22 cellular contexts compared by ENCODE assay signal in genomic region chr9:117929873-117930272, GRCh38.
A peak's percentile ranks its signal among the peaks of the same experiment; 100 is the strongest.
DNase-seq lines count a peak whose midpoint lies in the region; ATAC-seq and TF ChIP-seq lines count a peak whose summit lies in the region.
"Had no signal": no experiment of that assay in that cellular context is flagged by ENCODE, and none has a peak within 500 bp of the region (broad histone marks: within the 10 kb centered on the region; RNA-seq: fewer than 3 reads in every experiment).

No MANE protein-coding gene starts in this region.

- no peak overlapping the region for H3K27ac ChIP-seq in breast epithelium
- H3K27ac ChIP-seq: SJCRH30, spleen, vagina had no signal

- TF ChIP-seq POLR2A in breast epithelium (IDR thresholded peaks at IDR 0.05): no peak

- peaks cover 48% of the 10 kb centered on the region for H3K9me3 Mint-ChIP-seq in MCF 10A (ENCODE audit: unreplicated experiment)
- H3K9me3 Mint-ChIP-seq: activated naive CD4-positive, alpha-beta T cell treated with anti-CD3 and anti-CD28 coated beads, Interleukin-2, amount 10 ng/mL, durations not matched to agents 7 days and 5 days; activated T-cell treated with anti-CD3 and anti-CD28 coated beads, Interleukin-2, amount 50 U/mL, for 4 hours; mesothelial cell of epicardium; nephron progenitor cell had no signal

- POLR2A ChIA-PET in MCF 10A (lab: Yijun Ruan, JAX): no interaction called here

- H3K27me3 Mint-ChIP-seq in MCF 10A (ENCODE audit: insufficient read depth, unreplicated experiment): no peaks in the 10 kb centered on the region
- H3K27me3 Mint-ChIP-seq: CD4-positive, CD25-positive, alpha-beta regulatory T cell had no signal

- no TSS peak for BruUV-seq in MCF 10A (replicated peaks; lab: Mats Ljungman, UMichigan)

- peak; percentile 6 for DNase-seq in MCF 10A (ENCODE audit: unreplicated experiment)
- no peak for DNase-seq in breast epithelium (ENCODE audit: low spot score in 2 of 2)
- peak; percentile 25 for DNase-seq in NCI-H2029 (lab: John Stamatoyannopoulos, UW)
- peak; percentile 52 for DNase-seq in astrocyte of the hippocampus (ENCODE audit: low read depth, low spot score)
- DNase-seq in stimulated activated CD4-positive, alpha-beta T cell treated with anti-CD3 and anti-CD28 coated beads, Interleukin-15, amount 100 ng/mL, for 24 hours: no peak
- no peak for DNase-seq in NOMO-1 (lab: John Stamatoyannopoulos, UW; ENCODE audit: unreplicated experiment in 2 of 2)
- DNase-seq in SIG-M5 treated with dmso at 0.1 percent for 504 hours (lab: John Stamatoyannopoulos, UW; ENCODE audit: unreplicated experiment): no peak
- DNase-seq: activated naive CD4-positive, alpha-beta T cell treated with anti-CD3 and anti-CD28 coated beads, Interleukin-2, amount 10 ng/mL, durations not matched to agents 7 days and 5 days; activated T-cell treated with anti-CD3 and anti-CD28 coated beads, Interleukin-2, amount 50 U/mL, for 4 hours; CD4-positive, CD25-positive, alpha-beta regulatory T cell; GOT3; left cardiac atrium; NCI-H146; NCI-H226; nephron progenitor cell; SJCRH30; spleen had no signal

- H3K4me3 Mint-ChIP-seq in MCF 10A (ENCODE audit: unreplicated experiment): no peak overlapping the region
- H3K4me3 Mint-ChIP-seq: activated naive CD4-positive, alpha-beta T cell treated with anti-CD3 and anti-CD28 coated beads, Interleukin-2, amount 10 ng/mL, durations not matched to agents 7 days and 5 days; activated T-cell treated with anti-CD3 and anti-CD28 coated beads, Interleukin-2, amount 50 U/mL, for 4 hours; CD4-positive, CD25-positive, alpha-beta regulatory T cell; mesothelial cell of epicardium; nephron progenitor cell had no signal

- H3K36me3 ChIP-seq in breast epithelium: no peaks in the 10 kb centered on the region
- H3K36me3 ChIP-seq: SJCRH30, spleen, vagina had no signal

- no peaks in the 10 kb centered on the region for H3K27me3 ChIP-seq in breast epithelium
- H3K27me3 ChIP-seq: SJCRH30, spleen, vagina had no signal

- no peaks in the 10 kb centered on the region for H3K4me1 ChIP-seq in breast epithelium
- H3K4me1 ChIP-seq: SJCRH30, spleen had no signal

- H3K4me3 ChIP-seq in breast epithelium: no peak overlapping the region
- H3K4me3 ChIP-seq: SJCRH30, spleen, vagina had no signal

- H3K36me3 Mint-ChIP-seq in MCF 10A (ENCODE audit: insufficient read depth, unreplicated experiment): no peaks in the 10 kb centered on the region
- H3K36me3 Mint-ChIP-seq: activated naive CD4-positive, alpha-beta T cell treated with anti-CD3 and anti-CD28 coated beads, Interleukin-2, amount 10 ng/mL, durations not matched to agents 7 days and 5 days; CD4-positive, CD25-positive, alpha-beta regulatory T cell; mesothelial cell of epicardium had no signal

- CTCF ChIA-PET in MCF 10A (lab: Yijun Ruan, JAX): no interaction called here

- no peaks in the 10 kb centered on the region for H3K4me1 Mint-ChIP-seq in MCF 10A (ENCODE audit: insufficient read depth, unreplicated experiment)
- H3K4me1 Mint-ChIP-seq: activated naive CD4-positive, alpha-beta T cell treated with anti-CD3 and anti-CD28 coated beads, Interleukin-2, amount 10 ng/mL, durations not matched to agents 7 days and 5 days; CD4-positive, CD25-positive, alpha-beta regulatory T cell; mesothelial cell of epicardium; nephron progenitor cell had no signal

- H3K9me3 ChIP-seq in breast epithelium: no peaks in the 10 kb centered on the region
- H3K9me3 ChIP-seq: spleen, vagina had no signal

- ATAC-seq in GM18861 (IDR thresholded peaks at IDR 0.05; ENCODE audit: unreplicated experiment): no peak
- ATAC-seq: activated CD4-positive, CD25-positive, alpha-beta regulatory T cell treated with anti-CD3 and anti-CD28 coated beads, Interleukin-2, amount 50 U/mL, for 24 hours; activated T-cell treated with anti-CD3 and anti-CD28 coated beads, Interleukin-2, amount 50 U/mL, for 4 hours; esophagus mucosa had no signal

- intact Hi-C loops in MCF 10A (cut with micrococcal nuclease) (no loop called here), breast epithelium (cut with DNase I; ENCODE audit: low total_unique reads) (loop anchor here (10.0 kb wide), 1 partner anchor 1365 kb away; no protein-coding TSS in a partner anchor)

- no peak overlapping the region for H3K27ac Mint-ChIP-seq in MCF 10A (ENCODE audit: low read depth, unreplicated experiment)
- H3K27ac Mint-ChIP-seq: activated naive CD4-positive, alpha-beta T cell treated with anti-CD3 and anti-CD28 coated beads, Interleukin-2, amount 10 ng/mL, durations not matched to agents 7 days and 5 days; CD4-positive, CD25-positive, alpha-beta regulatory T cell; mesothelial cell of epicardium; nephron progenitor cell had no signal

- TF ChIP-seq CTCF in MCF 10A (IDR thresholded peaks at IDR 0.05; ENCODE audit: unreplicated experiment) (no peak), breast epithelium (IDR thresholded peaks at IDR 0.05) (no peak)

Comparison
In these comparisons a context has a peak if more than half of its experiments do, and no peak if none do; other contexts are left out.
1. DNase-seq: peak in MCF 10A (single experiment), NCI-H2029 (single experiment) and astrocyte of the hippocampus (single experiment); none in breast epithelium (0 of 2), stimulated activated CD4-positive, alpha-beta T cell treated with anti-CD3 and anti-CD28 coated beads, Interleukin-15, amount 100 ng/mL, for 24 hours (single experiment), NOMO-1 (0 of 2) and SIG-M5 treated with dmso at 0.1 percent for 504 hours (single experiment).